In the genomic region with DNA sequence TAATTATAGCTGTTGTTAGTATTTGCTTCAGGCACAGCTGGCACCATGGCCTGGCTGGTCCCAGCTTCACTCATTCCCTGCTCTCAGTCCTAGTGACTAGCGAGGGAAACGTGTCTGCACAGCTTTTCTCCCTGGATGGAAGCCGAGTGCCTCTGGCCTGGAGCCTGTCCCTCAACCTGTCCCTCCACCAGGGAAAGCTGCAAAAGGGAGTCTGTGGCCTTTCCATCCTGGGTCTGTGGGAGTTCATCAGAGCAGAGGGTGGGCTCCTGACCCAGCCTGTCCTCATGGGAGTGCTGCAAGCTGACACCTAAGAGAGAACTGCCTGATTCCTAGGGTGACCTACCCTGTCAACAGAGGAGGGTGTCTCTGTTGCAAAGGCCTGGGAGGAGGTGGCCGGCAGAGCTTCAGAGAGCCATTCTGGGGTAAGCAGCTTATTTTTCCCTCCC, we compare ENCODE assay signal across 11 cellular contexts.
DNase-seq lines count a peak whose midpoint lies in the region; ATAC-seq and TF ChIP-seq lines count a peak whose summit lies in the region.
"Had no signal": no experiment of that assay in that cellular context is flagged by ENCODE, and none has a peak within 500 bp of the region (broad histone marks: within the 10 kb centered on the region; RNA-seq: fewer than 3 reads in every experiment).

No MANE protein-coding gene starts in this region.

- no peak for TF ChIP-seq POLR2A in stomach (IDR thresholded peaks at IDR 0.05)

- no peak overlapping the region for H3K4me3 ChIP-seq in stomach

- intact Hi-C loops in MCF 10A (cut with micrococcal nuclease) = no loop called here
- intact Hi-C loops in stomach (cut with DNase I; ENCODE audit: low total_unique reads) = no loop called here

- H3K4me1 Mint-ChIP-seq in MCF 10A (ENCODE audit: insufficient read depth, unreplicated experiment) = no peaks in the 10 kb centered on the region
- H3K4me1 Mint-ChIP-seq: CD4-positive, alpha-beta memory T cell had no signal

- no peaks in the 10 kb centered on the region for H3K9me3 ChIP-seq in stomach

- no TSS peak for BruUV-seq in MCF 10A (replicated peaks; lab: Mats Ljungman, UMichigan)

- H3K36me3 ChIP-seq in stomach = no peaks in the 10 kb centered on the region

- CTCF ChIA-PET in MCF 10A (lab: Yijun Ruan, JAX) = interaction anchor here (0.5 to 1.3 kb wide), 4 partner anchors 22 to 476 kb away, joined by 3 to 6 read pairs (median 4); no protein-coding TSS in a partner anchor

- peaks cover 0 to 39% (median 6%) of the 10 kb centered on the region in 4 donors for H3K4me1 ChIP-seq in stomach

- TF ChIP-seq EP300 in stomach (IDR thresholded peaks at IDR 0.05) = no peak

- no peaks in the 10 kb centered on the region for H3K36me3 Mint-ChIP-seq in MCF 10A (ENCODE audit: insufficient read depth, unreplicated experiment)
- H3K36me3 Mint-ChIP-seq: CD4-positive, alpha-beta memory T cell had no signal

- ATAC-seq in left lobe of liver = no peak
- ATAC-seq in HG02623 (IDR thresholded peaks at IDR 0.05; ENCODE audit: unreplicated experiment) = no peak

- H3K27me3 Mint-ChIP-seq in MCF 10A (ENCODE audit: insufficient read depth, unreplicated experiment) = no peaks in the 10 kb centered on the region
- H3K27me3 Mint-ChIP-seq: CD4-positive, alpha-beta memory T cell; stimulated activated naive CD8-positive, alpha-beta T cell treated with anti-CD3 and anti-CD28 coated beads, Interleukin-15, Interleukin-2, amounts not matched to agents 100 ng/mL and 50 ng/mL, for 24 hours had no signal

- WGBS in stomach, 5 donors = 49 to 83% (median 76%) methylated on average over 4 of the region's 4 CpGs

- H3K27me3 ChIP-seq in stomach = no peaks in the 10 kb centered on the region

- peak overlapping the region; percentile 49 for H3K27ac Mint-ChIP-seq in MCF 10A (ENCODE audit: low read depth, unreplicated experiment)
- H3K27ac Mint-ChIP-seq: CD4-positive, alpha-beta memory T cell; stimulated activated naive CD8-positive, alpha-beta T cell treated with anti-CD3 and anti-CD28 coated beads, Interleukin-15, Interleukin-2, amounts not matched to agents 100 ng/mL and 50 ng/mL, for 24 hours had no signal

- peak overlapping the region in 4 of 5 donors; percentile 26 to 80 (median 48) for H3K27ac ChIP-seq in stomach

- H3K4me3 Mint-ChIP-seq in MCF 10A (ENCODE audit: unreplicated experiment) = no peak overlapping the region
- H3K4me3 Mint-ChIP-seq: CD4-positive, alpha-beta memory T cell; stimulated activated naive CD8-positive, alpha-beta T cell treated with anti-CD3 and anti-CD28 coated beads, Interleukin-15, Interleukin-2, amounts not matched to agents 100 ng/mL and 50 ng/mL, for 24 hours had no signal

- DNase-seq in NCI-H1694 treated with DMSO at 0.1 percent for 48 hours (lab: John Stamatoyannopoulos, UW) (peak; percentile 76), MCF 10A (ENCODE audit: unreplicated experiment) (no peak), left lobe of liver (ENCODE audit: low spot score) (peak; percentile 37), stomach (no peak), MV-4-11 (lab: John Stamatoyannopoulos, UW) (no peak), RKO (ENCODE audit: low spot score) (no peak)
- DNase-seq: activated CD4-positive, alpha-beta T cell treated with anti-CD3 and anti-CD28 coated beads for 48 hours; CD4-positive, alpha-beta memory T cell; T-helper 1 cell had no signal

- POLR2A ChIA-PET in MCF 10A (lab: Yijun Ruan, JAX) = no interaction called here

- H3K9me3 Mint-ChIP-seq in MCF 10A (ENCODE audit: unreplicated experiment) = no peaks in the 10 kb centered on the region
- H3K9me3 Mint-ChIP-seq: CD4-positive, alpha-beta memory T cell; stimulated activated naive CD8-positive, alpha-beta T cell treated with anti-CD3 and anti-CD28 coated beads, Interleukin-15, Interleukin-2, amounts not matched to agents 100 ng/mL and 50 ng/mL, for 24 hours had no signal

- TF ChIP-seq CTCF in MCF 10A (IDR thresholded peaks at IDR 0.05; ENCODE audit: unreplicated experiment) (no peak), stomach (IDR thresholded peaks at IDR 0.05) (no peak)

Comparison
In these comparisons a context has a peak if more than half of its experiments do, and no peak if none do; other contexts are left out.
1. DNase-seq: peak in NCI-H1694 treated with DMSO at 0.1 percent for 48 hours (single experiment) and left lobe of liver (single experiment); none in MCF 10A (single experiment), stomach (single experiment), MV-4-11 (single experiment) and RKO (single experiment).